Comparison of ENCODE assay signal across 1 cellular context in the genomic region with DNA sequence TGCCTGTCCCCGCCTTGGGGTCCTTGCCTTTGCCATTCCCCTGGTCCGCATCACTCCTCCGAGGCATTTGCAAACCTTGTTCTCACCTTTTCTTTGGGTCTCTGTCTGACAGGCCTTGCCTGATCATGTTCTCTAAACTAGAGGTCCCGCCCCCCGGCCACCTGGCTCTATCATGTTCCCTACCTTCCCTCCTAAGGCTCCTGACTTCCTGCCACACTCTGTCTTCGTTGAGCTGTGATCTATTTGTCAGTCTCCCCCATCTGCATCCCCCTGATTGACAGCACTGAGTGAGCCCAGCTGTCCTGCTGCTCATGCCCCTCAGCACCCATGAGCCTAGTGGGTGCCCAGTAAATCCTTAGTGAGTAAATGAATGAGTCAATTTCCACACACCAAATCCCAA.
TF ChIP-seq lines count a peak whose summit lies in the region.

No MANE protein-coding gene starts in this region.

TF ChIP-seq in GM23338, 12 proteins besides CTCF, POLR2A, EP300 and RAD21 (continued from another document):
- TF ChIP-seq, protein P1, sequence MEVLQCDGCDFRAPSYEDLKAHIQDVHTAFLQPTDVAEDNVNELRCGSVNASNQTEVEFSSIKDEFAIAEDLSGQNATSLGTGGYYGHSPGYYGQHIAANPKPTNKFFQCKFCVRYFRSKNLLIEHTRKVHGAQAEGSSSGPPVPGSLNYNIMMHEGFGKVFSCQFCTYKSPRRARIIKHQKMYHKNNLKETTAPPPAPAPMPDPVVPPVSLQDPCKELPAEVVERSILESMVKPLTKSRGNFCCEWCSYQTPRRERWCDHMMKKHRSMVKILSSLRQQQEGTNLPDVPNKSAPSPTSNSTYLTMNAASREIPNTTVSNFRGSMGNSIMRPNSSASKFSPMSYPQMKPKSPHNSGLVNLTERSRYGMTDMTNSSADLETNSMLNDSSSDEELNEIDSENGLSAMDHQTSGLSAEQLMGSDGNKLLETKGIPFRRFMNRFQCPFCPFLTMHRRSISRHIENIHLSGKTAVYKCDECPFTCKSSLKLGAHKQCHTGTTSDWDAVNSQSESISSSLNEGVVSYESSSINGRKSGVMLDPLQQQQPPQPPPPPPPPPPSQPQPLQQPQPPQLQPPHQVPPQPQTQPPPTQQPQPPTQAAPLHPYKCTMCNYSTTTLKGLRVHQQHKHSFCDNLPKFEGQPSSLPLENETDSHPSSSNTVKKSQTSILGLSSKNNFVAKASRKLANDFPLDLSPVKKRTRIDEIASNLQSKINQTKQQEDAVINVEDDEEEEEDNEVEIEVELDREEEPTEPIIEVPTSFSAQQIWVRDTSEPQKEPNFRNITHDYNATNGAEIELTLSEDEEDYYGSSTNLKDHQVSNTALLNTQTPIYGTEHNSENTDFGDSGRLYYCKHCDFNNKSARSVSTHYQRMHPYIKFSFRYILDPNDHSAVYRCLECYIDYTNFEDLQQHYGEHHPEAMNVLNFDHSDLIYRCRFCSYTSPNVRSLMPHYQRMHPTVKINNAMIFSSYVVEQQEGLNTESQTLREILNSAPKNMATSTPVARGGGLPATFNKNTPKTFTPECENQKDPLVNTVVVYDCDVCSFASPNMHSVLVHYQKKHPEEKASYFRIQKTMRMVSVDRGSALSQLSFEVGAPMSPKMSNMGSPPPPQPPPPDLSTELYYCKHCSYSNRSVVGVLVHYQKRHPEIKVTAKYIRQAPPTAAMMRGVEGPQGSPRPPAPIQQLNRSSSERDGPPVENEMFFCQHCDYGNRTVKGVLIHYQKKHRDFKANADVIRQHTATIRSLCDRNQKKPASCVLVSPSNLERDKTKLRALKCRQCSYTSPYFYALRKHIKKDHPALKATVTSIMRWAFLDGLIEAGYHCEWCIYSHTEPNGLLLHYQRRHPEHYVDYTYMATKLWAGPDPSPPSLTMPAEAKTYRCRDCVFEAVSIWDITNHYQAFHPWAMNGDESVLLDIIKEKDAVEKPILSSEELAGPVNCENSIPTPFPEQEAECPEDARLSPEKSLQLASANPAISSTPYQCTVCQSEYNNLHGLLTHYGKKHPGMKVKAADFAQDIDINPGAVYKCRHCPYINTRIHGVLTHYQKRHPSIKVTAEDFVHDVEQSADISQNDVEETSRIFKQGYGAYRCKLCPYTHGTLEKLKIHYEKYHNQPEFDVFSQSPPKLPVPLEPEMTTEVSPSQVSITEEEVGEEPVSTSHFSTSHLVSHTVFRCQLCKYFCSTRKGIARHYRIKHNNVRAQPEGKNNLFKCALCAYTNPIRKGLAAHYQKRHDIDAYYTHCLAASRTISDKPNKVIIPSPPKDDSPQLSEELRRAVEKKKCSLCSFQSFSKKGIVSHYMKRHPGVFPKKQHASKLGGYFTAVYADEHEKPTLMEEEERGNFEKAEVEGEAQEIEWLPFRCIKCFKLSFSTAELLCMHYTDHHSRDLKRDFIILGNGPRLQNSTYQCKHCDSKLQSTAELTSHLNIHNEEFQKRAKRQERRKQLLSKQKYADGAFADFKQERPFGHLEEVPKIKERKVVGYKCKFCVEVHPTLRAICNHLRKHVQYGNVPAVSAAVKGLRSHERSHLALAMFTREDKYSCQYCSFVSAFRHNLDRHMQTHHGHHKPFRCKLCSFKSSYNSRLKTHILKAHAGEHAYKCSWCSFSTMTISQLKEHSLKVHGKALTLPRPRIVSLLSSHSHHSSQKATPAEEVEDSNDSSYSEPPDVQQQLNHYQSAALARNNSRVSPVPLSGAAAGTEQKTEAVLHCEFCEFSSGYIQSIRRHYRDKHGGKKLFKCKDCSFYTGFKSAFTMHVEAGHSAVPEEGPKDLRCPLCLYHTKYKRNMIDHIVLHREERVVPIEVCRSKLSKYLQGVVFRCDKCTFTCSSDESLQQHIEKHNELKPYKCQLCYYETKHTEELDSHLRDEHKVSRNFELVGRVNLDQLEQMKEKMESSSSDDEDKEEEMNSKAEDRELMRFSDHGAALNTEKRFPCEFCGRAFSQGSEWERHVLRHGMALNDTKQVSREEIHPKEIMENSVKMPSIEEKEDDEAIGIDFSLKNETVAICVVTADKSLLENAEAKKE (CRISPR knock-in tag; IDR thresholded peaks at IDR 0.05) = no peak
- no peak for TF ChIP-seq ZNF331 (CRISPR knock-in tag; IDR thresholded peaks at IDR 0.05; ENCODE audit: low read depth)
- TF ChIP-seq, protein P2, sequence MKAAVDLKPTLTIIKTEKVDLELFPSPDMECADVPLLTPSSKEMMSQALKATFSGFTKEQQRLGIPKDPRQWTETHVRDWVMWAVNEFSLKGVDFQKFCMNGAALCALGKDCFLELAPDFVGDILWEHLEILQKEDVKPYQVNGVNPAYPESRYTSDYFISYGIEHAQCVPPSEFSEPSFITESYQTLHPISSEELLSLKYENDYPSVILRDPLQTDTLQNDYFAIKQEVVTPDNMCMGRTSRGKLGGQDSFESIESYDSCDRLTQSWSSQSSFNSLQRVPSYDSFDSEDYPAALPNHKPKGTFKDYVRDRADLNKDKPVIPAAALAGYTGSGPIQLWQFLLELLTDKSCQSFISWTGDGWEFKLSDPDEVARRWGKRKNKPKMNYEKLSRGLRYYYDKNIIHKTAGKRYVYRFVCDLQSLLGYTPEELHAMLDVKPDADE (IDR thresholded peaks at IDR 0.05) = no peak
- no peak for TF ChIP-seq EZH2 (IDR thresholded peaks at IDR 0.05; ENCODE audit: low read depth, unreplicated experiment)
- TF ChIP-seq ZNF114 (CRISPR knock-in tag; IDR thresholded peaks at IDR 0.05) = no peak
- no peak for TF ChIP-seq CREB1 (CRISPR knock-in tag; IDR thresholded peaks at IDR 0.05; ENCODE audit: low read depth)
- TF ChIP-seq STAT1 (IDR thresholded peaks at IDR 0.05; ENCODE audit: unreplicated experiment) = no peak
TF ChIP-seq in GM23338: peak in this region for 0.
